In genomic region chr3:24316887-24317383, GRCh38 we compare ENCODE assay signal across 18 cellular contexts.
DNase-seq lines count a peak whose midpoint lies in the region; ATAC-seq and TF ChIP-seq lines count a peak whose summit lies in the region.
"Had no signal": no experiment of that assay in that cellular context is flagged by ENCODE, and none has a peak within 500 bp of the region (broad histone marks: within the 10 kb centered on the region; RNA-seq: fewer than 3 reads in every experiment).

No MANE protein-coding gene starts in this region.

- 80% methylated on average over 5 of the region's 5 CpGs for WGBS in smooth muscle cell (ENCODE audit: low lambda C conversion rate)
- WGBS in suprapubic skin, result 86% methylated on average over 5 of the region's 5 CpGs

- no peaks in the 10 kb centered on the region for H3K4me1 Mint-ChIP-seq in activated T-cell treated with anti-CD3 and anti-CD28 coated beads, Interleukin-2, amount 50 U/mL, for 4 hours (ENCODE audit: low read depth)
- H3K4me1 Mint-ChIP-seq: neural progenitor cell had no signal

- H3K27me3 ChIP-seq in foreskin keratinocyte (no peaks in the 10 kb centered on the region), smooth muscle cell (ENCODE audit: low read depth) (no peaks in the 10 kb centered on the region), suprapubic skin (no peaks in the 10 kb centered on the region)
- H3K27me3 ChIP-seq: neural progenitor cell, testis had no signal

- H3K9me3 ChIP-seq in smooth muscle cell (replicated peaks; ENCODE audit: low read depth) (no peaks in the 10 kb centered on the region), suprapubic skin (no peaks in the 10 kb centered on the region)
- H3K9me3 ChIP-seq: SK-N-SH, testis had no signal

- no peak for TF ChIP-seq EP300 in suprapubic skin (IDR thresholded peaks at IDR 0.05)

- ATAC-seq in foreskin keratinocyte (peak; percentile 41), HG02571 (IDR thresholded peaks at IDR 0.05; ENCODE audit: unreplicated experiment) (no peak)
- ATAC-seq in activated T-cell treated with anti-CD3 and anti-CD28 coated beads, Interleukin-2, amount 50 U/mL, for 4 hours, result no peak
- ATAC-seq: CD8-positive, alpha-beta T cell; Panc1 had no signal

- no peaks in the 10 kb centered on the region for H3F3A ChIP-seq in smooth muscle cell (ENCODE audit: low read depth)

- no peaks in the 10 kb centered on the region for H3K36me3 ChIP-seq in smooth muscle cell (ENCODE audit: low read depth)
- no peaks in the 10 kb centered on the region for H3K36me3 ChIP-seq in suprapubic skin
- H3K36me3 ChIP-seq: neural progenitor cell had no signal

- peaks cover 10% of the 10 kb centered on the region for H3K9me3 Mint-ChIP-seq in activated T-cell treated with anti-CD3 and anti-CD28 coated beads, Interleukin-2, amount 50 U/mL, for 4 hours
- H3K9me3 Mint-ChIP-seq: CD8-positive, alpha-beta T cell; endodermal cell; neural progenitor cell had no signal

- H2AFZ ChIP-seq in smooth muscle cell (ENCODE audit: low read depth), result no peak overlapping the region
- H2AFZ ChIP-seq: neural progenitor cell had no signal

- H3K36me3 Mint-ChIP-seq in activated T-cell treated with anti-CD3 and anti-CD28 coated beads, Interleukin-2, amount 50 U/mL, for 4 hours (ENCODE audit: insufficient read depth), result no peaks in the 10 kb centered on the region
- H3K36me3 Mint-ChIP-seq: CD8-positive, alpha-beta T cell; neural progenitor cell had no signal

- no peak overlapping the region for H3K4me3 ChIP-seq in smooth muscle cell
- H3K4me3 ChIP-seq in suprapubic skin, result no peak overlapping the region
- H3K4me3 ChIP-seq: neural progenitor cell, testis had no signal

- H3K9ac ChIP-seq in smooth muscle cell (ENCODE audit: low read depth), result no peak overlapping the region
- H3K9ac ChIP-seq: neural progenitor cell, SK-N-SH had no signal

- H3K27ac ChIP-seq in foreskin keratinocyte (no peak overlapping the region), smooth muscle cell (ENCODE audit: low read depth) (peak overlapping the region; percentile 59), suprapubic skin (no peak overlapping the region)
- H3K27ac ChIP-seq: neural progenitor cell, testis had no signal

- H3K79me2 ChIP-seq in smooth muscle cell (ENCODE audit: low read depth), result no peaks in the 10 kb centered on the region

- no peaks in the 10 kb centered on the region for H4K20me1 ChIP-seq in smooth muscle cell (ENCODE audit: low read depth)

- H3K4me3 Mint-ChIP-seq in activated T-cell treated with anti-CD3 and anti-CD28 coated beads, Interleukin-2, amount 50 U/mL, for 4 hours, result no peak overlapping the region
- H3K4me3 Mint-ChIP-seq: CD8-positive, alpha-beta T cell; endodermal cell; neural progenitor cell had no signal

- no peak for TF ChIP-seq POLR2A in suprapubic skin (IDR thresholded peaks at IDR 0.05)

- H3K4me2 ChIP-seq in smooth muscle cell, result no peak overlapping the region
- H3K4me2 ChIP-seq: neural progenitor cell, SK-N-SH had no signal

- no peak for TF ChIP-seq CTCF in foreskin keratinocyte (conservative IDR thresholded peaks at IDR 0.05)
- no peak for TF ChIP-seq CTCF in smooth muscle cell (IDR thresholded peaks at IDR 0.05; ENCODE audit: borderline replicate concordance, insufficient read depth, poor library complexity, severe bottlenecking)
- no peak for TF ChIP-seq CTCF in suprapubic skin (IDR thresholded peaks at IDR 0.05)

- DNase-seq in HS-5 (ENCODE audit: low read depth), result peak; percentile 20
- peak; percentile 37 for DNase-seq in SW480 (ENCODE audit: low spot score)
- peak in 1 of 2 donors; percentile 66 for DNase-seq in foreskin keratinocyte
- DNase-seq in smooth muscle cell (lab: John Stamatoyannopoulos, UW; ENCODE audit: unreplicated experiment), result no peak
- DNase-seq in activated T-cell treated with anti-CD3 and anti-CD28 coated beads, Interleukin-2, amount 50 U/mL, for 4 hours, result no peak
- no peak for DNase-seq in NOMO-1 treated with dmso at 0.1 percent for 144 hours (lab: John Stamatoyannopoulos, UW; ENCODE audit: unreplicated experiment)
- DNase-seq in suprapubic skin (ENCODE audit: low spot score in 2 of 2), result no peak
- DNase-seq: activated naive CD4-positive, alpha-beta T cell treated with anti-CD3 and anti-CD28 coated beads, Interleukin-2, amount 50 U/mL, for 16 hours; activated T-cell treated with anti-CD3 and anti-CD28 coated beads, Interleukin-2, amount 50 U/mL, for 48 hours; CD8-positive, alpha-beta T cell; DMS79 treated with DMSO at 0.1 percent for 48 hours; endodermal cell; SK-N-SH; stimulated activated CD4-positive, alpha-beta T cell treated with anti-CD3 and anti-CD28 coated beads, Interleukin-12 subunit alpha, Interleukin-12 subunit beta, amount 100 ng/mL, for 4 hours; testis had no signal

- peaks cover 14% of the 10 kb centered on the region for H3K4me1 ChIP-seq in foreskin keratinocyte
- no peaks in the 10 kb centered on the region for H3K4me1 ChIP-seq in smooth muscle cell (ENCODE audit: low read depth)
- H3K4me1 ChIP-seq in suprapubic skin, result peaks cover 8% of the 10 kb centered on the region
- H3K4me1 ChIP-seq: neural progenitor cell, testis had no signal

- no peaks in the 10 kb centered on the region for H3K27me3 Mint-ChIP-seq in activated T-cell treated with anti-CD3 and anti-CD28 coated beads, Interleukin-2, amount 50 U/mL, for 4 hours (ENCODE audit: low read depth)

Comparison
In these comparisons a context has a peak if more than half of its experiments do, and no peak if none do; other contexts are left out.
1. DNase-seq: peak in HS-5 (single experiment) and SW480 (single experiment); none in smooth muscle cell (single experiment), activated T-cell treated with anti-CD3 and anti-CD28 coated beads, Interleukin-2, amount 50 U/mL, for 4 hours (single experiment), NOMO-1 treated with dmso at 0.1 percent for 144 hours (single experiment) and suprapubic skin (0 of 2).